Comparison of ENCODE assay signal across 8 cellular contexts in genomic region chr17:42832213-42832933, GRCh38. TPM values are rescaled to one million over a fixed set of nuclear protein-coding genes. Genes with fewer than 3 reads are reported as not detected.
DNase-seq lines count a peak whose midpoint lies in the region; ATAC-seq and TF ChIP-seq lines count a peak whose summit lies in the region.

No MANE protein-coding gene starts in this region.

- TSS peak; percentile 88 for BruUV-seq in OCI-LY7 (replicated peaks; lab: Mats Ljungman, UMichigan)

- intact Hi-C loops in OCI-LY7 (cut with micrococcal nuclease; ENCODE audit: unreplicated experiment): loop anchor here (5.0 kb wide), 2 partner anchors 75 to 165 kb away; partner anchors contain the start of gene RPL27

- peaks cover 20% of the 10 kb centered on the region for H3K27me3 Mint-ChIP-seq in osteocyte (ENCODE audit: unreplicated experiment)

- in situ Hi-C loops in KBM-7 (cut with MboI; ENCODE audit: low pct_unique_long_range_greater_than_20kb, low sequenced_read_pairs): loop anchor here (25.0 kb wide), 1 partner anchor 105 kb away; no protein-coding TSS in a partner anchor

- H3K9me3 Mint-ChIP-seq in osteocyte (ENCODE audit: unreplicated experiment): no peaks in the 10 kb centered on the region

- DNase-seq in OCI-LY7 (ENCODE audit: low spot score) (no peak), epithelial cell of proximal tubule (ENCODE audit: low read depth) (no peak), osteocyte (ENCODE audit: extremely low spot score, unreplicated experiment) (no peak), SW480 (ENCODE audit: low spot score) (no peak), KBM-7 (no peak), SHP77 treated with DMSO at 0.1 percent for 48 hours (lab: John Stamatoyannopoulos, UW) (no peak)
- DNase-seq in stimulated activated CD4-positive, alpha-beta T cell treated with anti-CD3 and anti-CD28 coated beads, Interleukin-2, amount 100 ng/mL, for 48 hours: no peak

- H3K27ac ChIP-seq in OCI-LY7 (ENCODE audit: low read depth, low read length, poor library complexity, severe bottlenecking): peak overlapping the region; percentile 60

- H3K36me3 ChIP-seq in OCI-LY7 (ENCODE audit: insufficient read depth, low read length): peaks cover 35% of the 10 kb centered on the region

- TF ChIP-seq CTCF in OCI-LY7 (conservative IDR thresholded peaks at IDR 0.05; ENCODE audit: low read length): no peak
- no peak for TF ChIP-seq CTCF in epithelial cell of proximal tubule (conservative IDR thresholded peaks at IDR 0.05; ENCODE audit: low read depth, low read length)
- no peak for TF ChIP-seq CTCF in osteocyte (IDR thresholded peaks at IDR 0.05)

- POLR2A ChIA-PET in OCI-LY7 (lab: Charles Lee): interaction anchor here (0.5 to 2.2 kb wide), 5 partner anchors 9 to 165 kb away, joined by 3 to 12 read pairs (median 3); partner anchors contain the start of gene BECN1

- peaks cover 20% of the 10 kb centered on the region for H3K4me1 Mint-ChIP-seq in osteocyte (ENCODE audit: unreplicated experiment)

- peaks cover 8% of the 10 kb centered on the region; the same call in 1 of the 2 replicates for H4K20me1 ChIP-seq in OCI-LY7 (ENCODE audit: insufficient read depth, low read length)

- H3K4me3 Mint-ChIP-seq in osteocyte (ENCODE audit: unreplicated experiment): peak overlapping the region; percentile 93

- no peaks in the 10 kb centered on the region for H3K9me3 ChIP-seq in OCI-LY7 (ENCODE audit: low read length)

- H3K4me3 ChIP-seq in OCI-LY7 (ENCODE audit: low read depth, low read length, poor library complexity, severe bottlenecking) (peak overlapping the region; percentile 99), epithelial cell of proximal tubule (ENCODE audit: low read depth, low read length) (peak overlapping the region; percentile 94)

- peak; percentile 7 for ATAC-seq in GM21576 (IDR thresholded peaks at IDR 0.05; ENCODE audit: unreplicated experiment)

- CTCF ChIA-PET in OCI-LY7 (lab: Charles Lee; ENCODE audit: unreplicated experiment): interaction anchor here (0.6 kb wide), 1 partner anchor 8 kb away, joined by 4 read pairs; the partner anchor contains the start of gene BECN1

- H3K9me2 ChIP-seq in OCI-LY7 (ENCODE audit: insufficient read depth, low read length): no peaks in the 10 kb centered on the region

- peaks cover 43% of the 10 kb centered on the region for H3K79me2 ChIP-seq in OCI-LY7 (ENCODE audit: insufficient read depth, low read depth, low read length)

- peaks cover 6% of the 10 kb centered on the region for H3K36me3 Mint-ChIP-seq in osteocyte (ENCODE audit: unreplicated experiment)

- H2AFZ ChIP-seq in OCI-LY7 (ENCODE audit: low read length): peak overlapping the region; percentile 86

- peak overlapping the region; percentile 97 for H3K27ac Mint-ChIP-seq in osteocyte (ENCODE audit: unreplicated experiment)

- peaks cover 15% of the 10 kb centered on the region for H3K4me1 ChIP-seq in OCI-LY7 (ENCODE audit: insufficient read depth, low read length, poor library complexity, severe bottlenecking)

- peak overlapping the region; percentile 87 for H3K4me2 ChIP-seq in OCI-LY7 (ENCODE audit: low read length)

RNA-seq across cellular contexts. Expression of gene PSME3, which starts 0.8 kb away (rescaled TPM):
- total RNA-seq in OCI-LY7 (2014; rRNA removed; shearing (Covaris generic)): 80.3 and 81.9 TPM in 2 replicates
- total RNA-seq in OCI-LY7 (2022): 122 and 167 TPM in 2 replicates
- total RNA-seq in epithelial cell of proximal tubule: 126 and 190 TPM in 2 replicates
- total RNA-seq in osteocyte: 111 and 121 TPM in 2 replicates

RNA-seq across cellular contexts. Expression of gene BECN1, which starts 8.3 kb away (rescaled TPM):
- 75.7 and 103 TPM in 2 replicates for total RNA-seq in OCI-LY7 (2014; rRNA removed; shearing (Covaris generic))
- total RNA-seq in OCI-LY7 (2022): 73.2 and 78.8 TPM in 2 replicates
- total RNA-seq in epithelial cell of proximal tubule: 52.2 and 68.4 TPM in 2 replicates
- total RNA-seq in osteocyte: 68.1 and 69.1 TPM in 2 replicates

RNA-seq across cellular contexts. Expression of gene AOC2, which starts 12.0 kb away (rescaled TPM):
- total RNA-seq in OCI-LY7 (2014; rRNA removed; shearing (Covaris generic)): 2.0 and 3.3 TPM in 2 replicates
- total RNA-seq in OCI-LY7 (2022) (5.0 and 5.4 TPM in 2 replicates), epithelial cell of proximal tubule (0.22 TPM in 1 of 2 replicates, not detected in the other), osteocyte (1.8 and 2.2 TPM in 2 replicates)

RNA-seq across cellular contexts. Expression of gene AOC3, which starts 18.6 kb away (rescaled TPM):
- total RNA-seq in OCI-LY7 (2014; rRNA removed; shearing (Covaris generic)): 0.23 and 0.73 TPM in 2 replicates
- total RNA-seq in OCI-LY7 (2022) (2.5 and 3.6 TPM in 2 replicates), epithelial cell of proximal tubule (not detected in 2 replicates), osteocyte (1.1 and 1.3 TPM in 2 replicates)

RNA-seq across cellular contexts. Expression of gene CNTD1, which starts 33.7 kb away (rescaled TPM):
- 0.06 TPM in 1 of 2 replicates, not detected in the other for total RNA-seq in OCI-LY7 (2014; rRNA removed; shearing (Covaris generic))
- total RNA-seq in OCI-LY7 (2022) (not detected in 2 replicates), epithelial cell of proximal tubule (not detected in 2 replicates), osteocyte (0.31 and 0.51 TPM in 2 replicates)
